19 cellular contexts compared by ENCODE assay signal in the genomic region with DNA sequence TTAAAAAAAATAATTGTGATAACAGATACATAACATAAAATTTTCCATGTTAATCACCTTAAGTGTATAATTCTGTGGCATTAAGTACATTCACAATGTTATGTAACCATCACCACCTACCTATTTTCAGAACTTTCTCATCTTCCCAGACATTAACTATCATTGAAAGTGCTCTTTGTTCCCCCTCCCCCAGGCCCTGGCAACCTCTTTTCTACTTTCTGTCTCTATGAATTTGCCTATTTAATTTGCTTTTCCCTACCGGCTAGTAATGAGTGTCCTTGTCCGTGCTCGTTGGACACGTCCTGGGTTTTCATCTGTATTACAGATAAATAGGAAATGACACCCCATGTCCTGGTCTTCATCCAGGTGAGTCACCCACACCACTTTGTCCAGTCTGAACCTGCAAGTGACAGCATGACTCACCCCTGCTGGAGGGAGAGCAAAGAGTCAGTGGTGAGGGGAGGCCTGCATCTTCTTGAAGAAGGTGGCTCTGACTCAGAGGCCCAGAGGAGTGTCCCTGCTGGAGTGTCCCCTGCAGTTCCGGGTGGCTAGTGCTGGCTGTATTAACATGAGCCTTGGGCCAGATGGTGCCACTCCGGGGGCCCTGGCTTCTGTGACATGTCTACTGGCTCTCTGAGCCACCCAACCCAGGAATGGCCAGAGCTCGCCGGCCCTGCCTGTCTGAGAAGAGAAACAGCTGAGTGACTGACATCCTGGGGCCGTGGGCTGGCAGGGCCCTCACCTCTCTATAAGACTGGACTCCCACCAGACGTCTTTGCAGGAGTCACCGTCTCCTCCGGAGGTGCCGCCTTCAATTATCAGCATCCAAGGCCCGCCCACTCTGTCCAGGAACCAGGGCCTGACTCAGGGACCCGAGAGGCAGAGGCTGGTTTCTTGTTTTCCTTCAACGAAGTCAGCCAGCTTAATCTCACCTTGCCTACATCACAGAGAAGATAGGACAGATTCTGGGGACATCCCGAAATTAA.
A peak's percentile ranks its signal among the peaks of the same experiment; 100 is the strongest.
DNase-seq lines count a peak whose midpoint lies in the region; FAIRE-seq and TF ChIP-seq lines count a peak whose summit lies in the region.
"Had no signal": no experiment of that assay in that cellular context is flagged by ENCODE, and none has a peak within 500 bp of the region (broad histone marks: within the 10 kb centered on the region; RNA-seq: fewer than 3 reads in every experiment).

No MANE protein-coding gene starts in this region.

- DNase-seq in Daoy (ENCODE audit: low read depth) (peak; percentile 88), RCC 7860 (ENCODE audit: low spot score) (peak; percentile 87), epithelial cell of esophagus (ENCODE audit: low read depth) (peak; percentile 73), neuronal stem cell (ENCODE audit: low spot score) (no peak), coronary artery (ENCODE audit: low spot score) (no peak), NCI-H69 (lab: John Stamatoyannopoulos, UW) (no peak)
- no peak for DNase-seq in stimulated activated CD4-positive, alpha-beta T cell treated with anti-CD3 and anti-CD28 coated beads, Interleukin-4, amount 100 ng/mL, for 24 hours
- no peak for DNase-seq in stimulated activated CD4-positive, alpha-beta T cell treated with anti-CD3 and anti-CD28 coated beads, Interleukin-1b, Interleukin-23, amount 100 ng/mL, for 48 hours
- DNase-seq: activated gamma-delta T cell treated with Interleukin-2 at 50 U/mL for 16 hours, AML-193, DND-41, endodermal cell, glutamatergic neuron, HFFc6, kidney glomerular epithelial cell, NCI-H2029, posterior cingulate gyrus had no signal

- peak overlapping the region; percentile 62 for H2BK5ac ChIP-seq in neuronal stem cell (ENCODE audit: low read length)

- H3K4ac ChIP-seq in neuronal stem cell (ENCODE audit: low read length), result no peak overlapping the region

- no peak overlapping the region for H2AFZ ChIP-seq in neuronal stem cell (ENCODE audit: low read length)

- TF ChIP-seq CTCF in epithelial cell of esophagus (IDR thresholded peaks at IDR 0.05; ENCODE audit: insufficient read depth, low read depth, low read length, missing control alignments) (no peak), coronary artery (IDR thresholded peaks at IDR 0.05) (no peak)

- H3K18ac ChIP-seq in neuronal stem cell (ENCODE audit: low read length), result no peak overlapping the region

- H3K27ac ChIP-seq in neuronal stem cell (replicated peaks; ENCODE audit: low read length) (no peak overlapping the region), coronary artery (no peak overlapping the region)
- H3K27ac ChIP-seq: HL-60, suprapubic skin had no signal

- no peak overlapping the region for H2BK120ac ChIP-seq in neuronal stem cell (ENCODE audit: low read depth, low read length)

- no peaks in the 10 kb centered on the region for H3K27me3 ChIP-seq in neuronal stem cell (ENCODE audit: control insufficient read depth in 3 of 3, insufficient read depth in 3 of 3, low read depth in 1 of 3, low read length in 3 of 3)
- H3K27me3 ChIP-seq: suprapubic skin had no signal

- H2AK5ac ChIP-seq in neuronal stem cell (ENCODE audit: low read depth, low read length), result no peak overlapping the region

- no peaks in the 10 kb centered on the region for H3K36me3 ChIP-seq in neuronal stem cell (replicated peaks in 1 of 2; ENCODE audit: control insufficient read depth in 2 of 2, insufficient read depth in 2 of 2, low read length in 2 of 2)
- H3K36me3 ChIP-seq: suprapubic skin had no signal

- no CpG with 5 or more reads among the region's 17 CpGs for WGBS in neuronal stem cell (ENCODE audit: extremely low coverage in 2 of 2, insufficient read length in 2 of 2, insufficient replicate concordance in 1 of 2), 2 donors

- H3K23ac ChIP-seq in neuronal stem cell (ENCODE audit: low read depth, low read length, poor library complexity), result no peak overlapping the region

- peaks cover 0 to 10% of the 10 kb centered on the region in 2 donors for H3K4me1 ChIP-seq in neuronal stem cell (ENCODE audit: control insufficient read depth in 2 of 2, insufficient read depth in 1 of 2, low read depth in 1 of 2, low read length in 2 of 2)

- peak; percentile 73 for FAIRE-seq in RCC 7860 (lab: Jason Lieb, UNC)

- H3K9me3 ChIP-seq in neuronal stem cell (replicated peaks in 1 of 2; ENCODE audit: control insufficient read depth in 2 of 2, insufficient read depth in 1 of 2, low read depth in 1 of 2, low read length in 2 of 2), result no peaks in the 10 kb centered on the region
- H3K9me3 ChIP-seq: suprapubic skin had no signal

- H3K4me3 ChIP-seq in epithelial cell of esophagus (ENCODE audit: low read length) (no peak overlapping the region), neuronal stem cell (ENCODE audit: low read length in 2 of 2) (no peak overlapping the region), coronary artery (no peak overlapping the region)
- H3K4me3 ChIP-seq: suprapubic skin had no signal

- no peak overlapping the region for H4K91ac ChIP-seq in neuronal stem cell (ENCODE audit: low read depth, low read length, poor library complexity)

- H3K79me1 ChIP-seq in neuronal stem cell (ENCODE audit: low read depth, low read length), result no peaks in the 10 kb centered on the region

- H3K9ac ChIP-seq in neuronal stem cell (ENCODE audit: low read depth, low read length, poor library complexity), result no peak overlapping the region

- no peak overlapping the region for H3K4me2 ChIP-seq in neuronal stem cell (ENCODE audit: insufficient read depth, low read length, poor library complexity, severe bottlenecking)

- H2BK15ac ChIP-seq in neuronal stem cell (ENCODE audit: low read length), result no peak overlapping the region

- no peak overlapping the region for H2BK12ac ChIP-seq in neuronal stem cell (ENCODE audit: low read length)

- H4K8ac ChIP-seq in neuronal stem cell (ENCODE audit: low read depth, low read length), result no peak overlapping the region

- no peak overlapping the region for H3K14ac ChIP-seq in neuronal stem cell (ENCODE audit: low read length)

Comparison
In these comparisons a context has a peak if more than half of its experiments do, and no peak if none do; other contexts are left out.
1. DNase-seq: peak in Daoy (single experiment), RCC 7860 (single experiment) and epithelial cell of esophagus (single experiment); none in neuronal stem cell (single experiment), stimulated activated CD4-positive, alpha-beta T cell treated with anti-CD3 and anti-CD28 coated beads, Interleukin-4, amount 100 ng/mL, for 24 hours (single experiment), stimulated activated CD4-positive, alpha-beta T cell treated with anti-CD3 and anti-CD28 coated beads, Interleukin-1b, Interleukin-23, amount 100 ng/mL, for 48 hours (single experiment), coronary artery (single experiment) and NCI-H69 (single experiment).